5 cellular contexts compared by ENCODE assay signal in the genomic region with DNA sequence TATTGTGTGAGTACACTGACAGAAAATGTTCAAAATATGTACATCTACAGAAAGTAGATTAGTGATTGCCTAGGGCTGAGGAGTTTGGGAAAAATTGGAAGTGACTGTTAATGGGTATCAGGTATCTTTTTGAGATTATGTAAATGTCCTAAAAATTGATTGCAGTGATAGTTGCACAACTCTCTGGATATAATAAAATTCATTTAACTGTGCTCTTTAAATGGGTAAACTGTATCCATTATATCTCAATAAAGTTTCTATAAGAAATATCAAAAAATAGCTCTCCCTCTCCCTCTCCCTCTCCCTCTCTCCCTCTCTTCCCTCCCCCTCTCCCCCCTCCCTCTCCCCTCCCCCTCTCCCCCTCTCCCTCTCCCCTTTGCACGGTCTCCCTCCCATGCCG.
"Had no signal": no experiment of that assay in that cellular context is flagged by ENCODE, and none has a peak within 500 bp of the region (broad histone marks: within the 10 kb centered on the region; RNA-seq: fewer than 3 reads in every experiment).

No MANE protein-coding gene starts in this region.

- H3K4me1 Mint-ChIP-seq: GM23338 had no signal

- H3K27ac Mint-ChIP-seq: GM23338, H9, HFFc6 had no signal

- DNase-seq: H9 had no signal

- ATAC-seq: GM23338, K562 had no signal

- H3K27ac ChIP-seq: HL-60 had no signal

- H3K9me3 Mint-ChIP-seq: HFFc6 had no signal

- H2AFZ ChIP-seq: GM23338 had no signal

- H3K4me3 Mint-ChIP-seq: GM23338, H9, HFFc6 had no signal

- H3K4me3 ChIP-seq: GM23338, K562 had no signal
